8 cellular contexts compared by ENCODE assay signal in the genomic region with DNA sequence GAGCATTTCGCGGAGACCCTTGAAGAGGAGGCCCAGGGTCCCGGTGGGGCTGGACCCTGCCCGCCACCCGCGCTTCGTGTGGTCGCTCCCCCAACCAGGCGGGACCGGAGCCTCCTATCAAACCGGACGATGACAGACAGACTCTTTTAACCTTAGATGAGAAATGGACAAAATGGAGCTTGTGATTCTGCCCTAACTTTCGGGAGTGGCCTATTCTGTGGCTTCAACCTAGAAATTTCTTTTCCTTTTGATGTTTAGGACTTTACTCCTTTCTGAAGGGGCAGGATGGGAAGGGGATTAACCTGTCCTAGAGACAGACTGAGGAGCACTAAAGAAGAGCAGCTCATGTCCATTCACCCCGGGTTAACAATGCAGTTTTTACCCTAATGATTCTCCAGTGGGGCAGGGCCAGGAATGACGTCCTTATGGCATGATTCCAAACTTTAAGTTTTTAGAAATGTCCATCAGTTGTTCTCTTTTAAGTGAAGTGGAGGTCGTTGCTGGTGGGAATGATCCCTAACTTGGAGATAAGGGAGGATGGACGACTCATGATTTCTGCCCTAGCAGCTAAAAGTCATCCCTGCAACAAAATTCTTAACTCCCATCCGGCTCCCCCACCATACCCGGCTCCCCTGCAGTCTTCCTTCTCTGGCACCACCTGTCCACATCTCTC. TPM values are rescaled to one million over a fixed set of nuclear protein-coding genes. Genes with fewer than 3 reads are reported as not detected.
DNase-seq lines count a peak whose midpoint lies in the region; FAIRE-seq and TF ChIP-seq lines count a peak whose summit lies in the region.

No MANE protein-coding gene starts in this region.

- H3F3A ChIP-seq in GM23248 (ENCODE audit: insufficient read depth): no peaks in the 10 kb centered on the region
- 0 out of 2 replicates have a peak, but pooled peaks cover 4% of the 10 kb centered on the region for H3F3A ChIP-seq in OCI-LY1 (ENCODE audit: insufficient read depth, low read length)

- H2AFZ ChIP-seq in GM23248: peak overlapping the region; percentile 98
- H2AFZ ChIP-seq in OCI-LY1 (ENCODE audit: low read length): no peak overlapping the region

- no peaks in the 10 kb centered on the region for H3K9me2 ChIP-seq in GM23248 (ENCODE audit: insufficient read depth)
- no peaks in the 10 kb centered on the region for H3K9me2 ChIP-seq in OCI-LY1 (ENCODE audit: low read depth, low read length)

- FAIRE-seq in urothelium cell line (lab: Jason Lieb, UNC): no peak

- H3K9me3 ChIP-seq in GM23248 (ENCODE audit: low read depth) (no peaks in the 10 kb centered on the region), OCI-LY1 (ENCODE audit: low read length) (no peaks in the 10 kb centered on the region)

- H3K27me3 ChIP-seq in GM23248 (replicated peaks; ENCODE audit: insufficient read depth) (no peaks in the 10 kb centered on the region), OCI-LY1 (ENCODE audit: insufficient read depth, low read length) (no peaks in the 10 kb centered on the region)

- H3K4me1 ChIP-seq in GM23248 (ENCODE audit: insufficient read depth): peaks cover 9% of the 10 kb centered on the region; the same call in 1 of the 2 replicates
- peaks cover 36% of the 10 kb centered on the region for H3K4me1 ChIP-seq in OCI-LY1 (ENCODE audit: insufficient read depth, low read length, severe bottlenecking)

- peak overlapping the region; percentile 95 for H3K9ac ChIP-seq in GM23248
- peak overlapping the region; percentile 84 for H3K9ac ChIP-seq in OCI-LY1 (ENCODE audit: low read length)

- H3K4me3 ChIP-seq in GM23248 (peak overlapping the region; percentile 91), OCI-LY1 (ENCODE audit: low read depth, low read length, poor library complexity, severe bottlenecking) (peak overlapping the region; percentile 73)

- peak overlapping the region; percentile 87 for H3K4me2 ChIP-seq in GM23248 (ENCODE audit: unreplicated experiment)
- H3K4me2 ChIP-seq in OCI-LY1 (ENCODE audit: low read length): peak overlapping the region; percentile 74

- DNase-seq in COLO829 (ENCODE audit: low spot score) (peak; percentile 8), GM23248 (peak; percentile 60), dedifferentiated amniotic fluid mesenchymal stem cell (ENCODE audit: extremely low spot score) (peak; percentile 24), lung microvascular endothelial cell (ENCODE audit: low read depth in 2 of 2) (peak; percentile 48 to 59), urothelium cell line (ENCODE audit: low spot score) (peak; percentile 25), DMS114 treated with DMSO at 0.1 percent for 48 hours (lab: John Stamatoyannopoulos, UW; ENCODE audit: unreplicated experiment) (no peak), T-helper 9 cell (no peak)

- TF ChIP-seq CTCF in OCI-LY1 (IDR thresholded peaks at IDR 0.05; ENCODE audit: low read length): no peak

- H3K36me3 ChIP-seq in GM23248 (ENCODE audit: low read depth) (peaks cover 20% of the 10 kb centered on the region), OCI-LY1 (ENCODE audit: insufficient read depth, low read length) (peaks cover 11% of the 10 kb centered on the region; the same call in 1 of the 2 replicates)

- H3K79me2 ChIP-seq in GM23248 (ENCODE audit: insufficient read depth) (peaks cover 26% of the 10 kb centered on the region), OCI-LY1 (ENCODE audit: insufficient read depth, low read length) (no peaks in the 10 kb centered on the region)

- in situ Hi-C loops in GM23248 (cut with MboI): no loop called here

- H4K20me1 ChIP-seq in GM23248 (ENCODE audit: insufficient read depth) (no peaks in the 10 kb centered on the region), OCI-LY1 (ENCODE audit: insufficient read depth, low read length) (no peaks in the 10 kb centered on the region)

- 6% methylated on average over 19 of the region's 19 CpGs for WGBS in GM23248 (ENCODE audit: low coverage in 1 of 2, low lambda C conversion rate in 2 of 2, missing lambda C conversion rate in 2 of 2), 2 experiments

- peak overlapping the region; percentile 85 for H3K27ac ChIP-seq in GM23248
- H3K27ac ChIP-seq in OCI-LY1 (ENCODE audit: low read depth, low read length, poor library complexity, severe bottlenecking): peak overlapping the region; percentile 45

RNA-seq across cellular contexts. Expression of a gene that starts 1.0 kb away (rescaled TPM):
- 52.6 and 55.3 TPM in 2 replicates for total RNA-seq in GM23248 (2014; rRNA removed; shearing (Covaris generic))
- polyA plus RNA-seq in GM23248 (2016; fragmentation: Nextera tagmentation; extraction: Ambion mirVana): 64.2 and 66.2 TPM in 2 replicates
- 33.9 and 41.2 TPM in 2 replicates for total RNA-seq in lung microvascular endothelial cell

RNA-seq across cellular contexts. Expression of a gene that starts 15.4 kb away (rescaled TPM):
- 0.54 and 5.9 TPM in 2 replicates for total RNA-seq in GM23248 (2014; rRNA removed; shearing (Covaris generic))
- polyA plus RNA-seq in GM23248 (2016; fragmentation: Nextera tagmentation; extraction: Ambion mirVana): 1.6 and 2.1 TPM in 2 replicates
- under 0.01 and 0.22 TPM in 2 replicates for total RNA-seq in lung microvascular endothelial cell

RNA-seq across cellular contexts. Expression of a gene that starts 54.2 kb away (rescaled TPM):
- total RNA-seq in GM23248 (2014; rRNA removed; shearing (Covaris generic)): not detected in 2 replicates
- not detected in 2 replicates for polyA plus RNA-seq in GM23248 (2016; fragmentation: Nextera tagmentation; extraction: Ambion mirVana)
- total RNA-seq in lung microvascular endothelial cell: not detected in 2 replicates

Comparison
In these comparisons a context has a peak if more than half of its experiments do, and no peak if none do; other contexts are left out.
1. DNase-seq: peak in COLO829 (single experiment), GM23248 (single experiment), dedifferentiated amniotic fluid mesenchymal stem cell (single experiment), lung microvascular endothelial cell (2 of 2) and urothelium cell line (single experiment); none in DMS114 treated with DMSO at 0.1 percent for 48 hours (single experiment) and T-helper 9 cell (single experiment).